Comparison of ENCODE assay signal across 8 cellular contexts in genomic region chr18:49021433-49022129, GRCh38.
DNase-seq lines count a peak whose midpoint lies in the region; ATAC-seq, FAIRE-seq and TF ChIP-seq lines count a peak whose summit lies in the region.

No MANE protein-coding gene starts in this region.

- intact Hi-C loops in body of pancreas (cut with DNase I): no loop called here

- H3K36me3 ChIP-seq in BLaER1: peaks cover 27% of the 10 kb centered on the region; the same call in 1 of the 2 replicates
- no peaks in the 10 kb centered on the region for H3K36me3 ChIP-seq in Peyer's patch
- H3K36me3 ChIP-seq in body of pancreas (replicated peaks in 1 of 2; ENCODE audit: insufficient read depth in 1 of 2, low read depth in 2 of 2): no peaks in the 10 kb centered on the region

- peak overlapping the region; percentile 86 for H3K4me2 ChIP-seq in BLaER1

- peaks cover 27% of the 10 kb centered on the region; the same call in 1 of the 2 replicates for H4K20me1 ChIP-seq in BLaER1

- H3K27me3 ChIP-seq in BLaER1 (no peaks in the 10 kb centered on the region), Peyer's patch (no peaks in the 10 kb centered on the region), body of pancreas (no peaks in the 10 kb centered on the region)

- FAIRE-seq in H54 (lab: Jason Lieb, UNC): no peak

- H3K9ac ChIP-seq in BLaER1: peak overlapping the region; percentile 96

- H3K4me3 ChIP-seq in BLaER1 (peak overlapping the region; percentile 75), Peyer's patch (peak overlapping the region in 2 of 4 donors; percentile 31 to 35), body of pancreas (no peak overlapping the region)

- peak in 4 of 6 experiments; percentile 33 to 93 (median 84) for TF ChIP-seq CTCF in Peyer's patch (IDR thresholded peaks at IDR 0.05)
- peak in 4 of 7 experiments; percentile 52 to 63 (median 58) for TF ChIP-seq CTCF in body of pancreas (IDR thresholded peaks at IDR 0.05)

- peaks cover 99% of the 10 kb centered on the region for H3K4me1 ChIP-seq in BLaER1
- peaks cover 0 to 8% (median 0%) of the 10 kb centered on the region in 4 donors for H3K4me1 ChIP-seq in Peyer's patch
- H3K4me1 ChIP-seq in body of pancreas: peaks cover 14% of the 10 kb centered on the region

- peak; percentile 89 for ATAC-seq in body of pancreas
- no peak for ATAC-seq in HG02840 (IDR thresholded peaks at IDR 0.05; ENCODE audit: low FRiP score, unreplicated experiment)

- WGBS in body of pancreas, 2 donors: 53 to 57% methylated on average over 15 to 18 of the region's 18 CpGs

- H3K27ac ChIP-seq in BLaER1 (peak overlapping the region; percentile 100), Peyer's patch (peak overlapping the region in 3 of 4 donors; percentile 5 to 81 (median 58)), body of pancreas (peak overlapping the region in 3 of 4 donors; percentile 36 to 62 (median 55))

- H3K9me3 ChIP-seq in BLaER1 (no peaks in the 10 kb centered on the region), Peyer's patch (no peaks in the 10 kb centered on the region), body of pancreas (no peaks in the 10 kb centered on the region)

- DNase-seq in H54 (ENCODE audit: insufficient read length, low spot score): peak; percentile 23
- DNase-seq in Peyer's patch: peak; percentile 35 to 91 (median 89)
- DNase-seq in body of pancreas: peak; percentile 74 to 92 (median 81)
- peak; percentile 53 for DNase-seq in left kidney (ENCODE audit: low read depth, low spot score)
- DNase-seq in stimulated activated CD8-positive, alpha-beta memory T cell treated with anti-CD3 and anti-CD28 coated beads, Interleukin-7, amount 100 ng/mL, for 4 hours (ENCODE audit: low read depth in 2 of 2): peak; percentile 3 to 28
- no peak for DNase-seq in NCI-H2107 (lab: John Stamatoyannopoulos, UW)

- TF ChIP-seq POLR2A in H54 (IDR thresholded peaks at IDR 0.05; ENCODE audit: low read depth, low read length) (no peak), Peyer's patch (IDR thresholded peaks at IDR 0.05) (peak in 1 of 2 donors; percentile 55), body of pancreas (IDR thresholded peaks at IDR 0.05) (peak; percentile 27 to 61 (median 53))
